In genomic region chr20:650954-651353, GRCh38 we compare ENCODE assay signal across 17 cellular contexts. TPM values are rescaled to one million over a fixed set of nuclear protein-coding genes. Genes with fewer than 3 reads are reported as not detected.
DNase-seq lines count a peak whose midpoint lies in the region; ATAC-seq and TF ChIP-seq lines count a peak whose summit lies in the region.
"Had no signal": no experiment of that assay in that cellular context is flagged by ENCODE, and none has a peak within 500 bp of the region (broad histone marks: within the 10 kb centered on the region; RNA-seq: fewer than 3 reads in every experiment).

No MANE protein-coding gene starts in this region.

- no peaks in the 10 kb centered on the region for H3K27me3 Mint-ChIP-seq in activated naive CD4-positive, alpha-beta T cell treated with anti-CD3 and anti-CD28 coated beads, Interleukin-2, amount 50 U/mL, for 24 hours
- peaks cover 12% of the 10 kb centered on the region for H3K27me3 Mint-ChIP-seq in endodermal cell (ENCODE audit: insufficient read depth)

- H3K27ac Mint-ChIP-seq in activated naive CD4-positive, alpha-beta T cell treated with anti-CD3 and anti-CD28 coated beads, Interleukin-2, amount 50 U/mL, for 24 hours = no peak overlapping the region
- H3K27ac Mint-ChIP-seq in endodermal cell = no peak overlapping the region

- ATAC-seq in Panc1 = no peak
- no peak for ATAC-seq in gastrocnemius medialis

- TF ChIP-seq POLR2A in gastrocnemius medialis (IDR thresholded peaks at IDR 0.05) = no peak

- POLR2A ChIA-PET in Panc1 (lab: Charles Lee) = interaction anchor here (0.5 kb wide), 1 partner anchor 133 kb away, joined by 4 read pairs; no protein-coding TSS in a partner anchor

- peaks cover 25% of the 10 kb centered on the region for H3K4me1 Mint-ChIP-seq in activated naive CD4-positive, alpha-beta T cell treated with anti-CD3 and anti-CD28 coated beads, Interleukin-2, amount 50 U/mL, for 24 hours
- H3K4me1 Mint-ChIP-seq in endodermal cell = peaks cover 13% of the 10 kb centered on the region

- H3K36me3 ChIP-seq in Panc1 (ENCODE audit: control insufficient read depth, insufficient read depth, low read length) (peaks cover 5% of the 10 kb centered on the region; the same call in 1 of the 2 replicates), endodermal cell (ENCODE audit: control insufficient read depth, insufficient read depth, low read length) (peaks cover 25% of the 10 kb centered on the region), gastrocnemius medialis (peaks cover 0 to 42% of the 10 kb centered on the region in 2 donors)

- in situ Hi-C loops in Panc1 (cut with HindIII; ENCODE audit: low pct_unique_long_range_greater_than_20kb, low sequenced_read_pairs) = no loop called here
- in situ Hi-C loops in gastrocnemius medialis (cut with MboI; ENCODE audit: low sequenced_read_pairs in 4 of 4) = loop anchor here in 2 of 4 donors (10.0 kb wide), 2 partner anchors 96 to 106 kb away; partner anchors contain the start of gene CSNK2A1 (in 1 of the 2)

- BruUV-seq in Panc1 (replicated peaks; lab: Mats Ljungman, UMichigan) = no TSS peak

- H3K4me1 ChIP-seq in Panc1 (ENCODE audit: control insufficient read depth, insufficient read depth, low read length) (peaks cover 21% of the 10 kb centered on the region), endodermal cell (ENCODE audit: control insufficient read depth, insufficient read depth, low read length) (peaks cover 4% of the 10 kb centered on the region), gastrocnemius medialis (peaks cover 19 to 26% of the 10 kb centered on the region in 2 donors)

- CTCF ChIA-PET in Panc1 (lab: Charles Lee) = no interaction called here

- 90 to 98% methylated on average over 5 of the region's 5 CpGs for WGBS in endodermal cell (ENCODE audit: insufficient coverage in 1 of 2, insufficient read length in 1 of 2), 2 experiments

- TF ChIP-seq CTCF in Panc1 (IDR thresholded peaks at IDR 0.05) (peak; percentile 23; the same call in 1 of the 2 replicates), endodermal cell (conservative IDR thresholded peaks at IDR 0.05) (peak; percentile 53), gastrocnemius medialis (IDR thresholded peaks at IDR 0.05 in 4 of 5, conservative IDR thresholded peaks at IDR 0.05 in 1 of 5) (peak in 2 of 5 experiments; percentile 20 to 24)

- H3K4me3 Mint-ChIP-seq in activated naive CD4-positive, alpha-beta T cell treated with anti-CD3 and anti-CD28 coated beads, Interleukin-2, amount 50 U/mL, for 24 hours = peak overlapping the region; percentile 87
- no peak overlapping the region for H3K4me3 Mint-ChIP-seq in endodermal cell

- H3K27ac ChIP-seq in Panc1 (ENCODE audit: low read length) = no peak overlapping the region
- H3K27ac ChIP-seq in endodermal cell (ENCODE audit: low read depth, low read length) = no peak overlapping the region
- peak overlapping the region; percentile 27 to 99 (median 88) for H3K27ac ChIP-seq in gastrocnemius medialis
- no peak overlapping the region for H3K27ac ChIP-seq in caudate nucleus (ENCODE audit: low read depth, low read length)
- H3K27ac ChIP-seq: BLaER1, epithelial cell of prostate had no signal

- peaks cover 5% of the 10 kb centered on the region; the same call in 1 of the 2 replicates for H3K9me3 ChIP-seq in Panc1 (ENCODE audit: control insufficient read depth, insufficient read depth, low read depth, low read length)
- peaks cover 7% of the 10 kb centered on the region for H3K9me3 ChIP-seq in endodermal cell (ENCODE audit: control insufficient read depth, low read length)
- no peaks in the 10 kb centered on the region for H3K9me3 ChIP-seq in gastrocnemius medialis
- H3K9me3 ChIP-seq: BLaER1 had no signal

- H3K9ac ChIP-seq in endodermal cell (ENCODE audit: extremely low read depth, low read length, poor library complexity, severe bottlenecking) = no peak overlapping the region
- H3K9ac ChIP-seq: BLaER1 had no signal

- DNase-seq in activated naive CD4-positive, alpha-beta T cell (lab: John Stamatoyannopoulos, UW) = no peak
- DNase-seq in Panc1 (ENCODE audit: low read depth, low spot score) = no peak
- peak; percentile 63 for DNase-seq in endodermal cell
- no peak for DNase-seq in gastrocnemius medialis
- DNase-seq in caudate nucleus (lab: John Stamatoyannopoulos, UW) = no peak
- no peak for DNase-seq in NCI-H446 treated with DMSO at 0.1 percent for 48 hours (lab: John Stamatoyannopoulos, UW)
- no peak for DNase-seq in activated naive CD4-positive, alpha-beta T cell treated with Interleukin-2 at 50 U/mL for 16 hours
- DNase-seq: activated CD8-positive, alpha-beta memory T cell treated with anti-CD3 and anti-CD28 coated beads for 24 hours; anterior cingulate cortex; NCI-H226; stimulated activated CD4-positive, alpha-beta T cell treated with anti-CD3 and anti-CD28 coated beads, Interleukin-4, amount 100 ng/mL, for 24 hours had no signal

- H3K4me3 ChIP-seq in Panc1 (ENCODE audit: low read depth in 2 of 2, low read length in 2 of 2) (no peak overlapping the region), endodermal cell (ENCODE audit: low read length) (no peak overlapping the region), gastrocnemius medialis (peak overlapping the region in 2 of 4 donors; percentile 9 to 76)
- H3K4me3 ChIP-seq: BLaER1 had no signal

- peaks cover 7% of the 10 kb centered on the region for H3K36me3 Mint-ChIP-seq in activated naive CD4-positive, alpha-beta T cell treated with anti-CD3 and anti-CD28 coated beads, Interleukin-2, amount 50 U/mL, for 24 hours
- H3K36me3 Mint-ChIP-seq in endodermal cell (ENCODE audit: low read depth) = peaks cover 29% of the 10 kb centered on the region

- H3K27me3 ChIP-seq in Panc1 (ENCODE audit: control insufficient read depth, insufficient read depth, low read length) = no peaks in the 10 kb centered on the region
- no peaks in the 10 kb centered on the region for H3K27me3 ChIP-seq in endodermal cell (ENCODE audit: control insufficient read depth, insufficient read depth, low read length, poor library complexity, severe bottlenecking)
- H3K27me3 ChIP-seq in gastrocnemius medialis = no peaks in the 10 kb centered on the region
- H3K27me3 ChIP-seq: BLaER1 had no signal

- intact Hi-C loops in Panc1 (cut with micrococcal nuclease; ENCODE audit: unreplicated experiment) (no loop called here), gastrocnemius medialis (cut with DNase I; ENCODE audit: low total_unique reads) (loop anchor here (5.0 kb wide), 5 partner anchors 86 to 471 kb away; partner anchors contain the start of genes CSNK2A1 and RBCK1)

- H3K9me3 Mint-ChIP-seq in activated naive CD4-positive, alpha-beta T cell treated with anti-CD3 and anti-CD28 coated beads, Interleukin-2, amount 50 U/mL, for 24 hours = no peaks in the 10 kb centered on the region
- no peaks in the 10 kb centered on the region for H3K9me3 Mint-ChIP-seq in endodermal cell

RNA-seq across cellular contexts. Expression of gene SRXN1, which starts 2.0 kb away (rescaled TPM):
- total RNA-seq in Panc1 (2021; ENCODE audit: unreplicated experiment) = 34.5 TPM
- 27.6 TPM for polyA plus RNA-seq in Panc1 (2012; ENCODE audit: insufficient read length)
- total RNA-seq in endodermal cell = 10 to 100 TPM in 1 of 2 donors, 1 to 10 TPM in 1; 9.7 to 19.3 TPM
- 15.8 TPM for polyA plus RNA-seq in endodermal cell (2013, experiment 1 of 2)
- polyA plus RNA-seq in endodermal cell (2013, experiment 2 of 2) = 13.7 TPM
- 100 to 1,000 TPM in 3 of 4 donors, 10 to 100 TPM in 1; 87.9 to 170 (median 128) TPM for total RNA-seq in gastrocnemius medialis

RNA-seq across cellular contexts. Expression of gene SCRT2, which starts 24.6 kb away (rescaled TPM):
- not detected for total RNA-seq in Panc1 (2021; ENCODE audit: unreplicated experiment)
- not detected for polyA plus RNA-seq in Panc1 (2012; ENCODE audit: insufficient read length)
- total RNA-seq in endodermal cell = not detected
- 10.8 TPM for polyA plus RNA-seq in endodermal cell (2013, experiment 1 of 2)
- polyA plus RNA-seq in endodermal cell (2013, experiment 2 of 2) = 9.9 TPM
- total RNA-seq in gastrocnemius medialis = not detected
- total RNA-seq: kidney, omental fat pad, subcutaneous adipose tissue had no signal

RNA-seq across cellular contexts. Expression of gene TCF15, which starts 40.8 kb away (rescaled TPM):
- not detected for total RNA-seq in Panc1 (2021; ENCODE audit: unreplicated experiment)
- not detected for polyA plus RNA-seq in Panc1 (2012; ENCODE audit: insufficient read length)
- 1 to 10 TPM; 1.9 to 2.2 TPM for total RNA-seq in endodermal cell
- polyA plus RNA-seq in endodermal cell (2013, experiment 1 of 2) = 1.3 TPM
- 2.2 TPM for polyA plus RNA-seq in endodermal cell (2013, experiment 2 of 2)
- total RNA-seq in gastrocnemius medialis = 10 to 100 TPM in 1 of 4 donors, 1 to 10 TPM in 3; 3.6 to 10.7 (median 4.1) TPM

Comparison
In these comparisons a context has a peak if more than half of its experiments do, and no peak if none do; other contexts are left out.
1. H3K27ac ChIP-seq: peak in gastrocnemius medialis (4 of 4); none in Panc1 (single experiment), endodermal cell (single experiment) and caudate nucleus (single experiment).